In genomic region chr16:77636615-77637014, GRCh38 we compare ENCODE assay signal across 29 cellular contexts.
"Had no signal": no experiment of that assay in that cellular context is flagged by ENCODE, and none has a peak within 500 bp of the region (broad histone marks: within the 10 kb centered on the region; RNA-seq: fewer than 3 reads in every experiment).

No MANE protein-coding gene starts in this region.

- H3K9me3 Mint-ChIP-seq: activated B cell treated with CpG ODN at 0.5 μM for 24 hours; activated CD8-positive, alpha-beta T cell treated with anti-CD3 and anti-CD28 coated beads for 36 hours; activated T-cell treated with anti-CD3 and anti-CD28 coated beads, Interleukin-2, amount 50 U/mL, for 4 hours; activated T-helper 17 cell treated with anti-CD3 and anti-CD28 coated beads, Interleukin-2, amount 50 U/mL, for 72 hours; T-helper 2 cell treated with Interferon-gamma antibody and Interleukin-4, amounts not matched to agents 5 μg/mL and 100 μg/mL, for 36 hours had no signal

- H3K36me3 Mint-ChIP-seq: activated naive CD8-positive, alpha-beta T cell had no signal

- H3K27me3 ChIP-seq: colonic mucosa, esophagus squamous epithelium had no signal

- H3K4me1 ChIP-seq: body of pancreas, colonic mucosa, esophagus squamous epithelium had no signal

- DNase-seq: activated B cell treated with CpG ODN at 0.5 μM for 24 hours; activated CD4-positive, alpha-beta T cell treated with anti-CD3 and anti-CD28 coated beads for 48 hours; activated CD4-positive, alpha-beta T cell treated with anti-CD3 and anti-CD28 coated beads, Interleukin-2, amount 50 U/mL, for 1 hour; activated CD4-positive, alpha-beta T cell treated with anti-CD3 and anti-CD28 coated beads, Interleukin-2, amount 50 U/mL, for 48 hours; activated CD8-positive, alpha-beta memory T cell treated with anti-CD3 and anti-CD28 coated beads for 24 hours; activated CD8-positive, alpha-beta T cell treated with anti-CD3 and anti-CD28 coated beads for 36 hours; activated effector memory CD4-positive, alpha-beta T cell treated with Interleukin-2 at 50 U/mL for 16 hours; activated gamma-delta T cell treated with Interleukin-2 at 50 U/mL for 16 hours; activated naive CD4-positive, alpha-beta T cell treated with anti-CD3 and anti-CD28 coated beads, Interleukin-2, amount 50 U/mL, for 16 hours; activated naive CD4-positive, alpha-beta T cell treated with Interleukin-2 at 50 U/mL for 16 hours; activated T-cell treated with anti-CD3 and anti-CD28 coated beads, Interleukin-2, amount 50 U/mL, for 4 hours; amniotic stem cell; anterior cingulate cortex; body of pancreas; caudate nucleus; colonic mucosa; effector memory CD4-positive, alpha-beta T cell; erythroblast; esophagus squamous epithelium; foreskin fibroblast; head of caudate nucleus; T-helper 1 cell; T-helper 17 cell; T1000; WERI-Rb-1 had no signal

- H3K27ac Mint-ChIP-seq: activated B cell treated with CpG ODN at 0.5 μM for 24 hours; activated CD8-positive, alpha-beta T cell treated with anti-CD3 and anti-CD28 coated beads for 36 hours; activated naive CD8-positive, alpha-beta T cell; activated T-helper 17 cell treated with anti-CD3 and anti-CD28 coated beads, Interleukin-2, amount 50 U/mL, for 72 hours; T-helper 17 cell; T-helper 2 cell treated with Interferon-gamma antibody and Interleukin-4, amounts not matched to agents 5 μg/mL and 100 μg/mL, for 36 hours had no signal

- H3K27ac ChIP-seq: body of pancreas, colonic mucosa, esophagus squamous epithelium, WERI-Rb-1 had no signal

- H3K36me3 ChIP-seq: colonic mucosa, esophagus squamous epithelium, WERI-Rb-1 had no signal

- ATAC-seq: activated CD4-positive, CD25-positive, alpha-beta regulatory T cell treated with anti-CD3 and anti-CD28 coated beads, Interleukin-2, amount 50 U/mL, for 24 hours; activated CD8-positive, alpha-beta T cell treated with anti-CD3 and anti-CD28 coated beads for 36 hours; activated T-cell treated with anti-CD3 and anti-CD28 coated beads, Interleukin-2, amount 50 U/mL, for 4 hours; activated T-helper 17 cell treated with anti-CD3 and anti-CD28 coated beads, Interleukin-2, amount 50 U/mL, for 72 hours; body of pancreas; T-helper 17 cell had no signal

- H3K4me3 Mint-ChIP-seq: activated B cell treated with CpG ODN at 0.5 μM for 24 hours; activated CD8-positive, alpha-beta T cell treated with anti-CD3 and anti-CD28 coated beads for 36 hours; activated naive CD8-positive, alpha-beta T cell; activated T-cell treated with anti-CD3 and anti-CD28 coated beads, Interleukin-2, amount 50 U/mL, for 4 hours; activated T-helper 17 cell treated with anti-CD3 and anti-CD28 coated beads, Interleukin-2, amount 50 U/mL, for 72 hours; T-helper 17 cell; T-helper 2 cell treated with Interferon-gamma antibody and Interleukin-4, amounts not matched to agents 5 μg/mL and 100 μg/mL, for 36 hours had no signal

- H3K4me1 Mint-ChIP-seq: activated B cell treated with CpG ODN at 0.5 μM for 24 hours; activated T-helper 17 cell treated with anti-CD3 and anti-CD28 coated beads, Interleukin-2, amount 50 U/mL, for 72 hours; T-helper 17 cell had no signal

- H3K9me3 ChIP-seq: body of pancreas, colonic mucosa, esophagus squamous epithelium had no signal

- H3K4me3 ChIP-seq: body of pancreas, colonic mucosa, esophagus squamous epithelium had no signal
